ENCODE assay signal across 9 cellular contexts in genomic region chr19:35901055-35901644, GRCh38. TPM values are rescaled to one million over a fixed set of nuclear protein-coding genes. Genes with fewer than 3 reads are reported as not detected.
DNase-seq lines count a peak whose midpoint lies in the region; ATAC-seq and TF ChIP-seq lines count a peak whose summit lies in the region.
"Had no signal": no experiment of that assay in that cellular context is flagged by ENCODE, and none has a peak within 500 bp of the region (broad histone marks: within the 10 kb centered on the region; RNA-seq: fewer than 3 reads in every experiment).

No MANE protein-coding gene starts in this region.

- ATAC-seq in GM21576 (IDR thresholded peaks at IDR 0.05; ENCODE audit: unreplicated experiment) (no peak), GM19035 (IDR thresholded peaks at IDR 0.05; ENCODE audit: unreplicated experiment) (no peak)

- TF ChIP-seq CTCF in HFF-Myc (IDR thresholded peaks at IDR 0.05; ENCODE audit: low read depth, low read length, missing control alignments), result no peak
- no peak for TF ChIP-seq CTCF in lower leg skin (IDR thresholded peaks at IDR 0.05)

- 73 to 75% methylated on average over 1 to 2 of the region's 2 CpGs for WGBS in lower leg skin, 2 donors

- H3K4me3 ChIP-seq in HFF-Myc (replicated peaks; ENCODE audit: low read depth, low read length) (peak overlapping the region; percentile 79), lower leg skin (ENCODE audit: low read depth, poor library complexity, severe bottlenecking) (peak overlapping the region; percentile 41)

- in situ Hi-C loops in ACHN (cut with HindIII; ENCODE audit: low pct_ligation_motif_present, low pct_unique_long_range_greater_than_20kb, low sequenced_read_pairs), result no loop called here

- DNase-seq in ACHN, result peak; percentile 50
- no peak for DNase-seq in HFF-Myc (ENCODE audit: extremely low read depth, low read depth)
- peak; percentile 11 for DNase-seq in amniotic stem cell (lab: John Stamatoyannopoulos, UW)
- DNase-seq in lower leg skin (ENCODE audit: low spot score in 2 of 2), result no peak
- DNase-seq in NCI-H345 (lab: John Stamatoyannopoulos, UW), result no peak
- no peak for DNase-seq in stimulated activated CD8-positive, alpha-beta memory T cell treated with anti-CD3 and anti-CD28 coated beads, Interleukin-4, amount 100 ng/mL, for 48 hours

- TF ChIP-seq POLR2A in lower leg skin (IDR thresholded peaks at IDR 0.05), result no peak

- intact Hi-C loops in lower leg skin (cut with DNase I; ENCODE audit: low total_unique reads), result no loop called here

RNA-seq across cellular contexts. Expression of gene NFKBID, which starts 0.8 kb away (rescaled TPM):
- 100 to 1,000 TPM in 1 of 4 donors, 10 to 100 TPM in 1, 1 to 10 TPM in 2; 5.9 to 476 (median 25.8) TPM for total RNA-seq in lower leg skin

RNA-seq across cellular contexts. Expression of gene HCST, which starts 1.2 kb away (rescaled TPM):
- 1 to 10 TPM in 2 of 4 donors, under 1 TPM in 1, not detected in 1; 0.79 to 8.4 (median 4.4) TPM for total RNA-seq in lower leg skin

RNA-seq across cellular contexts. Expression of gene TYROBP, which starts 6.9 kb away (rescaled TPM):
- total RNA-seq in lower leg skin, result 10 to 100 TPM; 25.7 to 29.9 (median 28.4) TPM
- total RNA-seq: dermis microvascular lymphatic vessel endothelial cell had no signal

RNA-seq across cellular contexts. Expression of gene APLP1, which starts 32.8 kb away (rescaled TPM):
- total RNA-seq in lower leg skin, result 1 to 10 TPM; 1.6 to 5.6 (median 2.3) TPM

RNA-seq across cellular contexts. Expression of gene LRFN3, which starts 35.0 kb away (rescaled TPM):
- total RNA-seq in lower leg skin, result 10 to 100 TPM in 3 of 4 donors, 1 to 10 TPM in 1; 6.8 to 17.9 (median 11.4) TPM

Comparison
In these comparisons a context has a peak if more than half of its experiments do, and no peak if none do; other contexts are left out.
1. DNase-seq: peak in ACHN (single experiment) and amniotic stem cell (single experiment); none in HFF-Myc (single experiment), lower leg skin (0 of 2), NCI-H345 (single experiment) and stimulated activated CD8-positive, alpha-beta memory T cell treated with anti-CD3 and anti-CD28 coated beads, Interleukin-4, amount 100 ng/mL, for 48 hours (single experiment).